In the genomic region with DNA sequence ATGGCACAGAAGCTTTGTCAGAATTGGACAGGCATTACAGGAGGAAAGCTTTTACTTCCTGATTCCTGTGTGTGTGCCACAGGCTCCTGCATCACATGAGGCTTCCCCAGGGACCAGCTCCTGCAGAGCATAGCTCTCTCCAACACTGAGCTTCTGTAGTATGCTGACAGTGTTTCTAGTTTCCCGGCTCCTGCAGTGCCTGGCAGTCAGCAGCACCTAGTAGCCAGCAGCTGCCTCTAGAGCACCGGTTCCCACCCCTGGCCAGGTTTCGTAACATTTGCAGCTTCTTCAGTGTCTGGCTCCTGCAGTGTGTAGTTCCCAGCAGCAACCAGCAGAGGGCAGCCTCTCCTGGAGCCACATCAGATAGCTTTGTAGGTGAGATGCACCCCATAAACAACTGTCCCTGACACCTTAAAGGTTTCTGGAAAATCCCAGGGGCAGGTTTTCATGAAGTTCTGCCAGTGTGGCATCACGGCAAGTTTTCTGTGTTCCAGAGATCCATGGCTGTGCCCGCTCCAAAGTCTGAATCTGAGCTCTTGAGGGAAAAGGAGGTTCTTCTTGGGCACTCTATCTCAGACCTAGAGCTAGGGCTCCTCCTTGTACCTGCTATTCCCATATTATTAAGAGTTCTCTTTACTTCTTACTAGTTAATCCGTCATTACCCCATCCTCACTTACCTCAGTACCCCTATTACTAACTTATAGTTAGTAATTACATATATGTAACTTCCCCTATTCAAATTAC, we compare ENCODE assay signal across 8 cellular contexts. TPM values are rescaled to one million over a fixed set of nuclear protein-coding genes. Genes with fewer than 3 reads are reported as not detected.
A peak's percentile ranks its signal among the peaks of the same experiment; 100 is the strongest.
DNase-seq lines count a peak whose midpoint lies in the region; ATAC-seq, FAIRE-seq and TF ChIP-seq lines count a peak whose summit lies in the region.

No MANE protein-coding gene starts in this region.

- peaks cover 6 to 15% of the 10 kb centered on the region in 2 experiments for H3K27me3 ChIP-seq in endothelial cell of umbilical vein (ENCODE audit: control insufficient read depth in 2 of 2, insufficient read depth in 2 of 2, low read length in 2 of 2)

- dilution Hi-C loops in endothelial cell of umbilical vein (cut with MboI; ENCODE audit: extremely low pct_ligation_motif_present, low sequenced_read_pairs) = no loop called here

- peak overlapping the region; percentile 8 for H3K4me2 ChIP-seq in endothelial cell of umbilical vein (ENCODE audit: insufficient read depth, low read length)

- TF ChIP-seq CTCF in endothelial cell of umbilical vein (IDR thresholded peaks at IDR 0.05; ENCODE audit: extremely low read depth in 1 of 2, insufficient read depth in 1 of 2, low read depth in 1 of 2, low read length in 2 of 2) = peak; percentile 97 to 99
- TF ChIP-seq CTCF in mucosa of descending colon (IDR thresholded peaks at IDR 0.05) = peak; percentile 99

- no peaks in the 10 kb centered on the region for H3K9me3 ChIP-seq in endothelial cell of umbilical vein (replicated peaks; ENCODE audit: control insufficient read depth, insufficient read depth, low read length)
- no peaks in the 10 kb centered on the region for H3K9me3 ChIP-seq in mucosa of descending colon

- peak overlapping the region; percentile 19 for H2AFZ ChIP-seq in endothelial cell of umbilical vein (ENCODE audit: low read depth, low read length)

- no peak overlapping the region for H3K9ac ChIP-seq in endothelial cell of umbilical vein (replicated peaks; ENCODE audit: extremely low read depth, insufficient read depth, low read length)

- H3K79me2 ChIP-seq in endothelial cell of umbilical vein (ENCODE audit: control insufficient read depth, insufficient read depth, low read length) = no peaks in the 10 kb centered on the region

- H4K20me1 ChIP-seq in endothelial cell of umbilical vein (replicated peaks; ENCODE audit: control insufficient read depth, extremely low read depth, insufficient read depth, low read length) = no peaks in the 10 kb centered on the region

- no TSS peak for BruUV-seq in endothelial cell of umbilical vein (replicated peaks; lab: Mats Ljungman, UMichigan)

- in situ Hi-C loops in Caki2 (cut with HindIII; ENCODE audit: low pct_unique_long_range_greater_than_20kb, low sequenced_read_pairs) = no loop called here

- no peaks in the 10 kb centered on the region for H3K36me3 ChIP-seq in endothelial cell of umbilical vein (ENCODE audit: control insufficient read depth in 2 of 2, extremely low read depth in 1 of 2, insufficient read depth in 2 of 2, low read length in 2 of 2)
- H3K36me3 ChIP-seq in mucosa of descending colon (ENCODE audit: low read depth) = no peaks in the 10 kb centered on the region

- no peak overlapping the region for H3K4me3 ChIP-seq in endothelial cell of umbilical vein (replicated peaks in 1 of 3; ENCODE audit: insufficient read depth in 1 of 3, low read depth in 1 of 3, low read length in 3 of 3)
- H3K4me3 ChIP-seq in mucosa of descending colon = no peak overlapping the region

- POLR2A ChIA-PET in endothelial cell of umbilical vein (lab: Charles Lee) = interaction anchor here (1.0 kb wide), 1 partner anchor 11 kb away, joined by 3 read pairs; no protein-coding TSS in a partner anchor

- H3K27ac ChIP-seq in endothelial cell of umbilical vein (ENCODE audit: insufficient read depth, low read depth, low read length) = no peak overlapping the region

- no peak for TF ChIP-seq POLR2A in endothelial cell of umbilical vein (IDR thresholded peaks at IDR 0.05; ENCODE audit: low read depth, low read length)

- ATAC-seq in GM21360 (IDR thresholded peaks at IDR 0.05; ENCODE audit: unreplicated experiment) = peak; percentile 92
- ATAC-seq in mucosa of descending colon = peak; percentile 100

- H3K9me1 ChIP-seq in endothelial cell of umbilical vein (replicated peaks; ENCODE audit: control insufficient read depth, extremely low read depth, insufficient read depth, low read length) = no peaks in the 10 kb centered on the region

- CTCF ChIA-PET in endothelial cell of umbilical vein (lab: Charles Lee) = interaction anchor here (0.6 to 3.7 kb wide), 82 partner anchors 8 to 1120 kb away, joined by 3 to 144 read pairs (median 4); a partner anchor contains a TSS

- DNase-seq in Caki2 (ENCODE audit: low read depth) (peak; percentile 83), HPDE6-E6E7 (ENCODE audit: extremely low spot score) (peak; percentile 70), NK-92 (lab: John Stamatoyannopoulos, UW; ENCODE audit: unreplicated experiment) (peak; percentile 16), endothelial cell of umbilical vein (ENCODE audit: low read depth, low spot score) (peak; percentile 66), mucosa of descending colon (peak; percentile 87 to 91 (median 90))
- peak; percentile 45 for DNase-seq in activated CD8-positive, alpha-beta memory T cell treated with anti-CD3 and anti-CD28 coated beads, Interleukin-2, amount 50 U/mL, for 1 hour (ENCODE audit: extremely low read depth)
- peak; percentile 65 to 66 for DNase-seq in stimulated activated CD8-positive, alpha-beta memory T cell treated with anti-CD3 and anti-CD28 coated beads, Interleukin-4, amount 100 ng/mL, for 4 hours (ENCODE audit: low read depth in 2 of 2, low spot score in 1 of 2)

- no peaks in the 10 kb centered on the region for H3K4me1 ChIP-seq in endothelial cell of umbilical vein (ENCODE audit: control insufficient read depth, extremely low read depth, insufficient read depth, low read length)
- peaks cover 6% of the 10 kb centered on the region for H3K4me1 ChIP-seq in mucosa of descending colon (ENCODE audit: low read depth)

- intact Hi-C loops in endothelial cell of umbilical vein (cut with micrococcal nuclease) (loop anchor here (1.0 to 2.0 kb wide), 2 partner anchors 33 to 334 kb away; no protein-coding TSS in a partner anchor), mucosa of descending colon (cut with DNase I, micrococcal nuclease) (no loop called here)

- peak; percentile 91 for FAIRE-seq in endothelial cell of umbilical vein (lab: Jason Lieb, UNC)

TF ChIP-seq in endothelial cell of umbilical vein, 7 proteins besides CTCF, POLR2A, EP300 and RAD21:
- TF ChIP-seq, protein P1, sequence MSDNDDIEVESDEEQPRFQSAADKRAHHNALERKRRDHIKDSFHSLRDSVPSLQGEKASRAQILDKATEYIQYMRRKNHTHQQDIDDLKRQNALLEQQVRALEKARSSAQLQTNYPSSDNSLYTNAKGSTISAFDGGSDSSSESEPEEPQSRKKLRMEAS (IDR thresholded peaks at IDR 0.05; ENCODE audit: insufficient read depth, insufficient read length) = no peak
- TF ChIP-seq JUN (IDR thresholded peaks at IDR 0.05; ENCODE audit: borderline replicate concordance, insufficient read depth, insufficient read length, low read depth) (no peak), GATA2 (IDR thresholded peaks at IDR 0.05; ENCODE audit: insufficient read depth, insufficient read length, low read depth, low read length) (no peak), POLR2AphosphoS5 (IDR thresholded peaks at IDR 0.05; ENCODE audit: insufficient read depth, low read depth, low read length) (no peak), MYC (IDR thresholded peaks at IDR 0.05; ENCODE audit: low read depth, low read length) (no peak), EZH2 (IDR thresholded peaks at IDR 0.05; ENCODE audit: borderline replicate concordance, low read depth, low read length, severe bottlenecking) (no peak), FOS (IDR thresholded peaks at IDR 0.05; ENCODE audit: borderline replicate concordance, insufficient read depth, low read length) (no peak)

RNA-seq across cellular contexts. Expression of a gene that starts 5.7 kb away (rescaled TPM):
- 100 and 124 TPM in 2 replicates for total RNA-seq in Caki2 (2014; rRNA removed; shearing (Covaris generic); ENCODE audit: low replicate concordance)
- 199 and 214 TPM in 2 replicates for total RNA-seq in endothelial cell of umbilical vein
- 143 and 173 TPM in 2 replicates for polyA plus RNA-seq in endothelial cell of umbilical vein
- 154 and 167 TPM in 2 replicates for polyA plus RNA-seq in endothelial cell of umbilical vein (2011; cell fraction: cytosol; rRNA removed)
- 412 and 413 TPM in 2 replicates for polyA plus RNA-seq in endothelial cell of umbilical vein (2011; cell fraction: nucleus; rRNA removed)
- 112 and 175 TPM in 2 replicates for polyA plus RNA-seq in endothelial cell of umbilical vein (2012)
- 267 and 283 TPM in 2 replicates for polyA minus RNA-seq in endothelial cell of umbilical vein
- 249 TPM for polyA minus RNA-seq in endothelial cell of umbilical vein (2011; cell fraction: cytosol; rRNA and poly(A)+ RNA removed)
- 589 and 656 TPM in 2 replicates for polyA minus RNA-seq in endothelial cell of umbilical vein (2011; cell fraction: nucleus; rRNA and poly(A)+ RNA removed)
- 100 to 1,000 TPM in 1 of 3 donors, 10 to 100 TPM in 2; 77.0 to 121 (median 92.0) TPM for total RNA-seq in mucosa of descending colon

Comparison
In these comparisons a context has a peak if more than half of its experiments do, and no peak if none do; other contexts are left out.
1. DNase-seq: peak in every context shown above with its lines; median percentile 90 in mucosa of descending colon; 83 in Caki2; 70 in HPDE6-E6E7; 66 in endothelial cell of umbilical vein; 66 in stimulated activated CD8-positive, alpha-beta memory T cell treated with anti-CD3 and anti-CD28 coated beads, Interleukin-4, amount 100 ng/mL, for 4 hours; 45 in activated CD8-positive, alpha-beta memory T cell treated with anti-CD3 and anti-CD28 coated beads, Interleukin-2, amount 50 U/mL, for 1 hour; 16 in NK-92.